In genomic region chr3:111971533-111971932, GRCh38 we compare ENCODE assay signal across 1 cellular context.
TF ChIP-seq lines count a peak whose summit lies in the region.

No MANE protein-coding gene starts in this region.

TF ChIP-seq in IMR-90, 13 proteins besides CTCF, POLR2A, EP300 and RAD21:
- no peak for TF ChIP-seq RCOR1 (IDR thresholded peaks at IDR 0.05; ENCODE audit: insufficient replicate concordance, low read length)
- no peak for TF ChIP-seq MAFK (IDR thresholded peaks at IDR 0.05; ENCODE audit: low read depth, low read length)
- no peak for TF ChIP-seq FOS (IDR thresholded peaks at IDR 0.05; ENCODE audit: low read depth, low read length)
- TF ChIP-seq, protein P1, sequence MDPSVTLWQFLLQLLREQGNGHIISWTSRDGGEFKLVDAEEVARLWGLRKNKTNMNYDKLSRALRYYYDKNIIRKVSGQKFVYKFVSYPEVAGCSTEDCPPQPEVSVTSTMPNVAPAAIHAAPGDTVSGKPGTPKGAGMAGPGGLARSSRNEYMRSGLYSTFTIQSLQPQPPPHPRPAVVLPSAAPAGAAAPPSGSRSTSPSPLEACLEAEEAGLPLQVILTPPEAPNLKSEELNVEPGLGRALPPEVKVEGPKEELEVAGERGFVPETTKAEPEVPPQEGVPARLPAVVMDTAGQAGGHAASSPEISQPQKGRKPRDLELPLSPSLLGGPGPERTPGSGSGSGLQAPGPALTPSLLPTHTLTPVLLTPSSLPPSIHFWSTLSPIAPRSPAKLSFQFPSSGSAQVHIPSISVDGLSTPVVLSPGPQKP (IDR thresholded peaks at IDR 0.05; ENCODE audit: borderline replicate concordance, low read depth, low read length) = no peak
- TF ChIP-seq MAZ (IDR thresholded peaks at IDR 0.05; ENCODE audit: borderline replicate concordance, low read depth, low read length) = no peak
- TF ChIP-seq RFX5 (IDR thresholded peaks at IDR 0.05; ENCODE audit: low read depth, low read length) = no peak
- TF ChIP-seq NFE2L2 (IDR thresholded peaks at IDR 0.05; ENCODE audit: low read depth, low read length) = no peak
- TF ChIP-seq BHLHE40 (IDR thresholded peaks at IDR 0.05; ENCODE audit: low read depth, low read length) = no peak
- TF ChIP-seq USF2 (IDR thresholded peaks at IDR 0.05; ENCODE audit: low read depth, low read length) = no peak
- no peak for TF ChIP-seq CEBPB (IDR thresholded peaks at IDR 0.05; ENCODE audit: low read depth, low read length)
- no peak for TF ChIP-seq SMC3 (IDR thresholded peaks at IDR 0.05; ENCODE audit: low read depth, low read length)
- no peak for TF ChIP-seq MXI1 (IDR thresholded peaks at IDR 0.05; ENCODE audit: borderline replicate concordance, low read depth, low read length)
- TF ChIP-seq CHD1 (IDR thresholded peaks at IDR 0.05; ENCODE audit: low read depth, low read length) = no peak
